Comparison of ENCODE assay signal across 25 cellular contexts in the genomic region with DNA sequence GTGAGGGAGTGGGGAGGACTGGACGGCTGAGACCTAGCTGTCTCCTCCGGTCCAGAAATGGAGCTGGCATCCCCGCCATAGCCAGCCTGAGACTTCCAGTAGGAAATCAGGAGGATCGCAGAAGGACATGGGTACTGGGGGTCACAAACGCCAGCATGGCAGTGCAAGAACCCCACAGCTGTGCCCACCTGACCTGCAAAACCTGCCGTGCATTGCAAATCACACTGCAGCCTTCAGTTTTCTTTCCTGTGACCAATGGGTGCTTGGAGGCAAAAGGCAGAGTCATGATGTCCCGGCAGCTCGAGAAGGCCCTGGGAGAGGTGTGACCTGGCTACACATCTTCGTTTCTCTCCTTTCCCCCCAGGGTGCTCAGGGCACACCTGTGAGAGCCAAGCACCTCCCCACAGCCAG. TPM values are rescaled to one million over a fixed set of nuclear protein-coding genes. Genes with fewer than 3 reads are reported as not detected.
"Had no signal": no experiment of that assay in that cellular context is flagged by ENCODE, and none has a peak within 500 bp of the region (broad histone marks: within the 10 kb centered on the region; RNA-seq: fewer than 3 reads in every experiment).

No MANE protein-coding gene starts in this region.

- DNase-seq: activated CD4-positive, alpha-beta T cell treated with anti-CD3 and anti-CD28 coated beads for 36 hours; activated CD4-positive, CD25-positive, alpha-beta regulatory T cell; activated CD8-positive, alpha-beta memory T cell treated with anti-CD3 and anti-CD28 coated beads, Interleukin-2, amount 50 U/mL, for 48 hours; activated CD8-positive, alpha-beta T cell treated with anti-CD3 and anti-CD28 coated beads, Interleukin-2, amount 10 ng/mL, durations not matched to agents 7 days and 5 days; activated naive CD4-positive, alpha-beta T cell treated with anti-CD3 and anti-CD28 coated beads, Interleukin-2, amount 50 U/mL, for 16 hours; activated naive CD8-positive, alpha-beta T cell treated with anti-CD3 and anti-CD28 coated beads, Interleukin-2, amount 10 ng/mL, durations not matched to agents 7 days and 5 days; activated T-cell treated with anti-CD3 and anti-CD28 coated beads, Interleukin-2, amount 50 U/mL, for 1 hour; Karpas-422; NCI-H1105 treated with DMSO at 0.1 percent for 48 hours; NCI-H1436 treated with DMSO at 0.1 percent for 48 hours; NCI-H187; NCI-H2081; NCI-H510A treated with DMSO at 0.1 percent for 48 hours; NCI-H69; NK-92 treated with Interleukin-12 subunit alpha and Interleukin-12 subunit beta, amount 100 ng/mL, for 24 hours; OCI-M1; Right ventricle myocardium superior; RPMI8226; SJCRH30; T-helper 1 cell had no signal

- H3K4me2 ChIP-seq: SK-N-SH had no signal

- ATAC-seq: activated CD4-positive, alpha-beta T cell treated with anti-CD3 and anti-CD28 coated beads for 36 hours; activated CD8-positive, alpha-beta T cell treated with anti-CD3 and anti-CD28 coated beads, Interleukin-2, amount 10 ng/mL, durations not matched to agents 7 days and 5 days; Panc1 had no signal

- H3K9ac ChIP-seq: SK-N-SH had no signal

- H3K27ac ChIP-seq: adrenal gland, SJCRH30, VCaP had no signal

- H3K36me3 ChIP-seq: adrenal gland, SJCRH30 had no signal

- H3K4me1 ChIP-seq: adrenal gland had no signal

- H3K4me3 ChIP-seq: adrenal gland, SJCRH30 had no signal

- H3K9me3 ChIP-seq: adrenal gland, SJCRH30, SK-N-SH had no signal

RNA-seq across cellular contexts. Expression of a gene that starts 23.3 kb away (rescaled TPM):
- total RNA-seq: activated CD4-positive, alpha-beta T cell treated with anti-CD3 and anti-CD28 coated beads for 36 hours; activated CD8-positive, alpha-beta T cell treated with anti-CD3 and anti-CD28 coated beads, Interleukin-2, amount 10 ng/mL, durations not matched to agents 7 days and 5 days; activated naive CD8-positive, alpha-beta T cell treated with anti-CD3 and anti-CD28 coated beads, Interleukin-2, amount 10 ng/mL, durations not matched to agents 7 days and 5 days; SJCRH30; T-helper 2 cell treated with Interferon-gamma antibody and Interleukin-4, amounts not matched to agents 100 ng/mL and 5 ng/mL, for 36 hours had no signal
